In genomic region chr21:36966066-36966845, GRCh38 we compare ENCODE assay signal across 8 cellular contexts. TPM values are rescaled to one million over a fixed set of nuclear protein-coding genes. Genes with fewer than 3 reads are reported as not detected.
DNase-seq lines count a peak whose midpoint lies in the region; ATAC-seq and TF ChIP-seq lines count a peak whose summit lies in the region.

Gene HLCS (minus strand): TSS chr21:36966669. CDS start chr21:36966638, 31 bp downstream.

- H3K27me3 ChIP-seq in H7 (ENCODE audit: control insufficient read depth, insufficient read depth, low read length): no peaks in the 10 kb centered on the region
- no peaks in the 10 kb centered on the region for H3K27me3 ChIP-seq in MG63
- no peaks in the 10 kb centered on the region for H3K27me3 ChIP-seq in left ventricle myocardium inferior (ENCODE audit: low read depth)

- H3K4me3 ChIP-seq in GM08714 (ENCODE audit: low read length) (peak within 1 kb of the TSS; percentile 88), H7 (ENCODE audit: insufficient read depth, low read depth, low read length) (peak within 1 kb of the TSS; percentile 76), MG63 (peak within 1 kb of the TSS; percentile 81), left ventricle myocardium inferior (peak within 1 kb of the TSS; percentile 83)

- H3K36me3 ChIP-seq in H7 (replicated peaks; ENCODE audit: control insufficient read depth, insufficient read depth, low read length) (no peaks in the 10 kb centered on the region), MG63 (peaks cover 6% of the 10 kb centered on the region), left ventricle myocardium inferior (peaks cover 4% of the 10 kb centered on the region)

- H3K9me3 ChIP-seq in MG63 (no peaks in the 10 kb centered on the region), left ventricle myocardium inferior (replicated peaks) (no peaks in the 10 kb centered on the region)

- peak; percentile 89 for ATAC-seq in activated naive CD8-positive, alpha-beta T cell treated with anti-CD3 and anti-CD28 coated beads, Interleukin-2, amount 10 ng/mL, durations not matched to agents 7 days and 5 days (ENCODE audit: low read depth)

- H3K4me1 ChIP-seq in left ventricle myocardium inferior: peaks cover 18% of the 10 kb centered on the region

- POLR2A ChIA-PET in activated naive CD8-positive, alpha-beta T cell treated with anti-CD3 and anti-CD28 coated beads, Interleukin-2, amount 10 ng/mL, durations not matched to agents 7 days and 5 days (lab: Charles Lee): interaction anchor here (0.6 to 3.3 kb wide), 9 partner anchors 11 to 731 kb away, joined by 3 to 21 read pairs (median 4); no protein-coding TSS in a partner anchor

- H3K9me3 Mint-ChIP-seq in activated naive CD8-positive, alpha-beta T cell treated with anti-CD3 and anti-CD28 coated beads, Interleukin-2, amount 10 ng/mL, durations not matched to agents 7 days and 5 days: no peaks in the 10 kb centered on the region

- peak; percentile 41 for TF ChIP-seq CTCF in left ventricle myocardium inferior (IDR thresholded peaks at IDR 0.05; ENCODE audit: borderline replicate concordance)

- H3K4me1 Mint-ChIP-seq in activated naive CD8-positive, alpha-beta T cell treated with anti-CD3 and anti-CD28 coated beads, Interleukin-2, amount 10 ng/mL, durations not matched to agents 7 days and 5 days: peaks cover 18% of the 10 kb centered on the region

- H3K27ac Mint-ChIP-seq in activated naive CD8-positive, alpha-beta T cell treated with anti-CD3 and anti-CD28 coated beads, Interleukin-2, amount 10 ng/mL, durations not matched to agents 7 days and 5 days: peak within 1 kb of the TSS; percentile 85

- peak; percentile 91 for DNase-seq in H7
- DNase-seq in MG63: peak; percentile 75
- DNase-seq in SW480 (ENCODE audit: low spot score): peak; percentile 88
- DNase-seq in activated naive CD8-positive, alpha-beta T cell treated with anti-CD3 and anti-CD28 coated beads, Interleukin-2, amount 10 ng/mL, durations not matched to agents 7 days and 5 days: peak; percentile 86
- peak; percentile 71 for DNase-seq in left ventricle myocardium inferior
- DNase-seq in renal cortical epithelial cell (ENCODE audit: low read depth): no peak
- DNase-seq in dedifferentiated amniotic fluid mesenchymal stem cell (ENCODE audit: extremely low spot score): no peak

- H3K4me3 Mint-ChIP-seq in activated naive CD8-positive, alpha-beta T cell treated with anti-CD3 and anti-CD28 coated beads, Interleukin-2, amount 10 ng/mL, durations not matched to agents 7 days and 5 days: peak within 1 kb of the TSS; percentile 84

- no peaks in the 10 kb centered on the region for H3K27me3 Mint-ChIP-seq in activated naive CD8-positive, alpha-beta T cell treated with anti-CD3 and anti-CD28 coated beads, Interleukin-2, amount 10 ng/mL, durations not matched to agents 7 days and 5 days

- peak within 1 kb of the TSS; percentile 80 for H3K27ac ChIP-seq in left ventricle myocardium inferior (replicated peaks)

- intact Hi-C loops in left ventricle myocardium inferior (cut with micrococcal nuclease): no loop called here

- H3K36me3 Mint-ChIP-seq in activated naive CD8-positive, alpha-beta T cell treated with anti-CD3 and anti-CD28 coated beads, Interleukin-2, amount 10 ng/mL, durations not matched to agents 7 days and 5 days: no peaks in the 10 kb centered on the region

RNA-seq across cellular contexts. Expression of gene HLCS, which starts in this region (rescaled TPM):
- total RNA-seq in H7 (2014; rRNA removed; shearing (Covaris generic)): 13.0 and 14.3 TPM in 2 replicates
- total RNA-seq in MG63 (2014; rRNA removed; shearing (Covaris generic); ENCODE audit: low replicate concordance): 4.2 and 5.2 TPM in 2 replicates
- 10 to 100 TPM; 17.4 to 17.8 TPM for total RNA-seq in activated naive CD8-positive, alpha-beta T cell treated with anti-CD3 and anti-CD28 coated beads, Interleukin-2, amount 10 ng/mL, durations not matched to agents 7 days and 5 days
- total RNA-seq in left ventricle myocardium inferior: 5.3 TPM
- total RNA-seq in renal cortical epithelial cell: 19.3 and 42.6 TPM in 2 replicates

Comparison
In these comparisons a context has a peak if more than half of its experiments do, and no peak if none do; other contexts are left out.
1. DNase-seq: peak in H7 (single experiment), MG63 (single experiment), SW480 (single experiment), activated naive CD8-positive, alpha-beta T cell treated with anti-CD3 and anti-CD28 coated beads, Interleukin-2, amount 10 ng/mL, durations not matched to agents 7 days and 5 days (single experiment) and left ventricle myocardium inferior (single experiment); none in renal cortical epithelial cell (single experiment) and dedifferentiated amniotic fluid mesenchymal stem cell (single experiment).
2. Peak in every context shown above with its lines, with median percentiles within 50 percentile points of each other: H3K4me3 ChIP-seq.